In genomic region chrX:56783450-56783831, GRCh38 we compare ENCODE assay signal across 10 cellular contexts.
DNase-seq lines count a peak whose midpoint lies in the region; ATAC-seq and TF ChIP-seq lines count a peak whose summit lies in the region.
"Had no signal": no experiment of that assay in that cellular context is flagged by ENCODE, and none has a peak within 500 bp of the region (broad histone marks: within the 10 kb centered on the region; RNA-seq: fewer than 3 reads in every experiment).

No MANE protein-coding gene starts in this region.

- H3K27me3 ChIP-seq in HL-60 (ENCODE audit: insufficient read depth, poor library complexity, severe bottlenecking) (no peaks in the 10 kb centered on the region), mucosa of rectum (ENCODE audit: control insufficient read depth in 2 of 2, insufficient read depth in 2 of 2, low read length in 2 of 2) (no peaks in the 10 kb centered on the region)
- H3K27me3 ChIP-seq: hepatocyte had no signal

- H3K4me3 ChIP-seq in AG09309 (ENCODE audit: control insufficient read depth, low read depth, low read length) (peak overlapping the region; percentile 38), HL-60 (replicated peaks; ENCODE audit: insufficient read depth, low read length) (no peak overlapping the region), mucosa of rectum (ENCODE audit: low read length in 2 of 2) (peak overlapping the region; percentile 67 to 77)
- H3K4me3 ChIP-seq: hepatocyte had no signal

- in situ Hi-C loops in T47D (cut with HindIII; ENCODE audit: low pct_unique_long_range_greater_than_20kb, low sequenced_read_pairs) = no loop called here

- H3K9me3 ChIP-seq in mucosa of rectum (ENCODE audit: control insufficient read depth in 2 of 2, low read length in 2 of 2) = no peaks in the 10 kb centered on the region

- TF ChIP-seq CTCF in AG09309 (IDR thresholded peaks at IDR 0.05; ENCODE audit: control insufficient read depth, insufficient read depth, low read depth, low read length, missing control alignments) = peak; percentile 40
- TF ChIP-seq CTCF in HL-60 (IDR thresholded peaks at IDR 0.05; ENCODE audit: insufficient read depth, low read length) = no peak

- H3K36me3 ChIP-seq in mucosa of rectum (ENCODE audit: control insufficient read depth in 2 of 2, insufficient read depth in 2 of 2, low read length in 2 of 2) = peaks cover 0 to 6% of the 10 kb centered on the region in 2 donors

- peak overlapping the region; percentile 86 for H3K27ac ChIP-seq in HL-60 (replicated peaks)
- peak overlapping the region; percentile 30 to 64 for H3K27ac ChIP-seq in mucosa of rectum (ENCODE audit: low read depth in 2 of 2, low read length in 2 of 2)
- H3K27ac ChIP-seq: hepatocyte had no signal

- DNase-seq in AG09309 (ENCODE audit: low read depth) = no peak
- DNase-seq in HL-60 (ENCODE audit: low read depth in 1 of 2, low spot score in 1 of 2) = peak in 1 of 2 experiments; percentile 73
- DNase-seq in T47D (ENCODE audit: low read depth in 1 of 2, low spot score in 1 of 2) = peak; percentile 11 to 84
- no peak for DNase-seq in ecto neural progenitor cell (ENCODE audit: low spot score)
- DNase-seq in NCI-H2171 (lab: John Stamatoyannopoulos, UW) = no peak
- DNase-seq in CD1c-positive myeloid dendritic cell (ENCODE audit: extremely low spot score) = no peak
- DNase-seq: DND-41 had no signal

- H3K9ac ChIP-seq in mucosa of rectum (ENCODE audit: low read depth in 1 of 2, low read length in 2 of 2) = peak overlapping the region; percentile 27 to 28

- H3K4me1 ChIP-seq in mucosa of rectum (ENCODE audit: control insufficient read depth in 2 of 2, insufficient read depth in 2 of 2, low read length in 2 of 2) = peaks cover 0 to 4% of the 10 kb centered on the region in 2 donors

- no peak for ATAC-seq in HG03378 (IDR thresholded peaks at IDR 0.05; ENCODE audit: unreplicated experiment)

Comparison
In these comparisons a context has a peak if more than half of its experiments do, and no peak if none do; other contexts are left out.
1. DNase-seq: peak in T47D (2 of 2); none in AG09309 (single experiment), ecto neural progenitor cell (single experiment), NCI-H2171 (single experiment) and CD1c-positive myeloid dendritic cell (single experiment).